8 cellular contexts compared by ENCODE assay signal in genomic region chrX:154380153-154380552, GRCh38. TPM values are rescaled to one million over a fixed set of nuclear protein-coding genes. Genes with fewer than 3 reads are reported as not detected.
DNase-seq lines count a peak whose midpoint lies in the region; ATAC-seq, FAIRE-seq and TF ChIP-seq lines count a peak whose summit lies in the region.

No MANE protein-coding gene starts in this region.

- CTCF ChIA-PET in CD4-positive, alpha-beta T cell (lab: Charles Lee), result no interaction called here
- CTCF ChIA-PET in endothelial cell of umbilical vein (lab: Charles Lee), result no interaction called here

- no peak for TF ChIP-seq POLR2A in endothelial cell of umbilical vein (IDR thresholded peaks at IDR 0.05; ENCODE audit: low read depth, low read length)

- H3K18ac ChIP-seq in neuronal stem cell (ENCODE audit: low read length), result no peak overlapping the region

- dilution Hi-C loops in endothelial cell of umbilical vein (cut with MboI; ENCODE audit: extremely low pct_ligation_motif_present, low sequenced_read_pairs), result no loop called here

- H3K4me3 ChIP-seq in OCI-LY1 (ENCODE audit: low read depth, low read length, poor library complexity, severe bottlenecking) (peak overlapping the region; percentile 90), endothelial cell of umbilical vein (replicated peaks in 1 of 3; ENCODE audit: insufficient read depth in 1 of 3, low read depth in 1 of 3, low read length in 3 of 3) (peak overlapping the region; percentile 70 to 95 (median 78)), neuronal stem cell (ENCODE audit: low read length in 2 of 2) (peak overlapping the region; percentile 86 to 95)

- no peak overlapping the region for H2AFZ ChIP-seq in OCI-LY1 (ENCODE audit: low read length)
- no peak overlapping the region for H2AFZ ChIP-seq in endothelial cell of umbilical vein (ENCODE audit: low read depth, low read length)
- H2AFZ ChIP-seq in neuronal stem cell (ENCODE audit: low read length), result no peak overlapping the region

- H2BK12ac ChIP-seq in neuronal stem cell (ENCODE audit: low read length), result no peak overlapping the region

- H3F3A ChIP-seq in OCI-LY1 (ENCODE audit: insufficient read depth, low read length), result no peaks in the 10 kb centered on the region

- no peaks in the 10 kb centered on the region for H3K9me3 ChIP-seq in CD4-positive, alpha-beta T cell (ENCODE audit: control insufficient read depth, low read length)
- H3K9me3 ChIP-seq in OCI-LY1 (ENCODE audit: low read length) (no peaks in the 10 kb centered on the region), endothelial cell of umbilical vein (replicated peaks; ENCODE audit: control insufficient read depth, insufficient read depth, low read length) (no peaks in the 10 kb centered on the region), neuronal stem cell (replicated peaks in 1 of 2; ENCODE audit: control insufficient read depth in 2 of 2, insufficient read depth in 1 of 2, low read depth in 1 of 2, low read length in 2 of 2) (no peaks in the 10 kb centered on the region)

- no peak for DNase-seq in CD4-positive, alpha-beta T cell
- DNase-seq in endothelial cell of umbilical vein (ENCODE audit: low read depth, low spot score) (no peak), neuronal stem cell (ENCODE audit: low spot score) (no peak), SKM-1 treated with dmso at 0.1 percent for 144 hours (lab: John Stamatoyannopoulos, UW; ENCODE audit: unreplicated experiment) (no peak), NCI-H69 (lab: John Stamatoyannopoulos, UW) (no peak)

- no peak overlapping the region for H3K4ac ChIP-seq in neuronal stem cell (ENCODE audit: low read length)

- no peak overlapping the region for H3K23ac ChIP-seq in neuronal stem cell (ENCODE audit: low read depth, low read length, poor library complexity)

- WGBS in neuronal stem cell (ENCODE audit: extremely low coverage in 2 of 2, insufficient read length in 2 of 2, insufficient replicate concordance in 1 of 2), 2 donors, result no CpG with 5 or more reads among the region's 13 CpGs

- no peaks in the 10 kb centered on the region for H3K79me1 ChIP-seq in neuronal stem cell (ENCODE audit: low read depth, low read length)

- H3K9me2 ChIP-seq in OCI-LY1 (ENCODE audit: low read depth, low read length), result no peaks in the 10 kb centered on the region

- H4K20me1 ChIP-seq in OCI-LY1 (ENCODE audit: insufficient read depth, low read length) (no peaks in the 10 kb centered on the region), endothelial cell of umbilical vein (replicated peaks; ENCODE audit: control insufficient read depth, extremely low read depth, insufficient read depth, low read length) (no peaks in the 10 kb centered on the region)

- H2BK120ac ChIP-seq in neuronal stem cell (ENCODE audit: low read depth, low read length), result no peak overlapping the region

- BruUV-seq in endothelial cell of umbilical vein (replicated peaks; lab: Mats Ljungman, UMichigan), result no TSS peak

- FAIRE-seq in endothelial cell of umbilical vein (lab: Jason Lieb, UNC), result peak; percentile 72

- POLR2A ChIA-PET in CD4-positive, alpha-beta T cell (lab: Charles Lee), result interaction anchor here (1.0 to 1.8 kb wide), 4 partner anchors 10 to 413 kb away, joined by 3 to 23 read pairs (median 10); partner anchors contain the start of genes HCFC1 and RPL10
- POLR2A ChIA-PET in endothelial cell of umbilical vein (lab: Charles Lee), result interaction anchor here (1.2 kb wide), 1 partner anchor 18 kb away, joined by 4 read pairs; no protein-coding TSS in a partner anchor

- no peak overlapping the region for H2BK5ac ChIP-seq in neuronal stem cell (ENCODE audit: low read length)

- no peaks in the 10 kb centered on the region for H3K9me3 Mint-ChIP-seq in CD4-positive, alpha-beta T cell

- peak overlapping the region; percentile 93 for H3K4me3 Mint-ChIP-seq in CD4-positive, alpha-beta T cell

- intact Hi-C loops in CD4-positive, alpha-beta T cell (cut with DNase I, micrococcal nuclease), result no loop called here
- intact Hi-C loops in endothelial cell of umbilical vein (cut with micrococcal nuclease), result no loop called here

- H3K79me2 ChIP-seq in OCI-LY1 (ENCODE audit: insufficient read depth, low read length), result no peaks in the 10 kb centered on the region; the same call in 1 of the 2 replicates
- H3K79me2 ChIP-seq in endothelial cell of umbilical vein (ENCODE audit: control insufficient read depth, insufficient read depth, low read length), result peaks cover 17% of the 10 kb centered on the region

- H3K36me3 ChIP-seq in OCI-LY1 (ENCODE audit: insufficient read depth, low read length) (peaks cover 8% of the 10 kb centered on the region), endothelial cell of umbilical vein (ENCODE audit: control insufficient read depth in 2 of 2, extremely low read depth in 1 of 2, insufficient read depth in 2 of 2, low read length in 2 of 2) (no peaks in the 10 kb centered on the region), neuronal stem cell (replicated peaks in 1 of 2; ENCODE audit: control insufficient read depth in 2 of 2, insufficient read depth in 2 of 2, low read length in 2 of 2) (peaks cover 0 to 22% of the 10 kb centered on the region in 2 donors)

- no peak overlapping the region for H4K91ac ChIP-seq in neuronal stem cell (ENCODE audit: low read depth, low read length, poor library complexity)

- peaks cover 37% of the 10 kb centered on the region for H3K36me3 Mint-ChIP-seq in CD4-positive, alpha-beta T cell (ENCODE audit: low read depth)

- no peak for ATAC-seq in CD4-positive, alpha-beta T cell (ENCODE audit: poor library complexity)
- ATAC-seq in GM19455 (IDR thresholded peaks at IDR 0.05; ENCODE audit: unreplicated experiment) (no peak), GM18868 (IDR thresholded peaks at IDR 0.05; ENCODE audit: unreplicated experiment) (no peak)

- H2AK5ac ChIP-seq in neuronal stem cell (ENCODE audit: low read depth, low read length), result no peak overlapping the region

- TF ChIP-seq CTCF in CD4-positive, alpha-beta T cell (IDR thresholded peaks at IDR 0.05), result no peak
- TF ChIP-seq CTCF in OCI-LY1 (IDR thresholded peaks at IDR 0.05; ENCODE audit: low read length) (no peak), endothelial cell of umbilical vein (IDR thresholded peaks at IDR 0.05; ENCODE audit: extremely low read depth in 1 of 2, insufficient read depth in 1 of 2, low read depth in 1 of 2, low read length in 2 of 2) (no peak)

- peak overlapping the region; percentile 94 for H3K27ac Mint-ChIP-seq in CD4-positive, alpha-beta T cell

- no peak overlapping the region for H4K8ac ChIP-seq in neuronal stem cell (ENCODE audit: low read depth, low read length)

- no peak overlapping the region for H2BK15ac ChIP-seq in neuronal stem cell (ENCODE audit: low read length)

- peak overlapping the region; percentile 73 for H3K4me2 ChIP-seq in OCI-LY1 (ENCODE audit: low read length)
- H3K4me2 ChIP-seq in endothelial cell of umbilical vein (ENCODE audit: insufficient read depth, low read length), result peak overlapping the region; percentile 51
- peak overlapping the region; percentile 54 for H3K4me2 ChIP-seq in neuronal stem cell (ENCODE audit: insufficient read depth, low read length, poor library complexity, severe bottlenecking)

- peaks cover 5% of the 10 kb centered on the region for H3K4me1 Mint-ChIP-seq in CD4-positive, alpha-beta T cell (ENCODE audit: low read depth)

- peaks cover 25% of the 10 kb centered on the region for H3K4me1 ChIP-seq in OCI-LY1 (ENCODE audit: insufficient read depth, low read length, severe bottlenecking)
- H3K4me1 ChIP-seq in endothelial cell of umbilical vein (ENCODE audit: control insufficient read depth, extremely low read depth, insufficient read depth, low read length), result peaks cover 6% of the 10 kb centered on the region
- H3K4me1 ChIP-seq in neuronal stem cell (ENCODE audit: control insufficient read depth in 2 of 2, insufficient read depth in 1 of 2, low read depth in 1 of 2, low read length in 2 of 2), result peaks cover 10 to 18% of the 10 kb centered on the region in 2 donors

- H3K9me1 ChIP-seq in endothelial cell of umbilical vein (replicated peaks; ENCODE audit: control insufficient read depth, extremely low read depth, insufficient read depth, low read length), result no peaks in the 10 kb centered on the region

- no peaks in the 10 kb centered on the region for H3K27me3 ChIP-seq in CD4-positive, alpha-beta T cell (ENCODE audit: control insufficient read depth, insufficient read depth, low read length)
- H3K27me3 ChIP-seq in OCI-LY1 (ENCODE audit: insufficient read depth, low read length), result no peaks in the 10 kb centered on the region
- no peaks in the 10 kb centered on the region for H3K27me3 ChIP-seq in endothelial cell of umbilical vein (ENCODE audit: control insufficient read depth in 2 of 2, insufficient read depth in 2 of 2, low read length in 2 of 2)
- H3K27me3 ChIP-seq in neuronal stem cell (ENCODE audit: control insufficient read depth in 3 of 3, insufficient read depth in 3 of 3, low read depth in 1 of 3, low read length in 3 of 3), result no peaks in the 10 kb centered on the region

- H3K27me3 Mint-ChIP-seq in CD4-positive, alpha-beta T cell, result no peaks in the 10 kb centered on the region

- H3K9ac ChIP-seq in OCI-LY1 (ENCODE audit: low read length), result peak overlapping the region; percentile 96
- H3K9ac ChIP-seq in endothelial cell of umbilical vein (replicated peaks; ENCODE audit: extremely low read depth, insufficient read depth, low read length), result peak overlapping the region; percentile 94
- no peak overlapping the region for H3K9ac ChIP-seq in neuronal stem cell (ENCODE audit: low read depth, low read length, poor library complexity)

- H3K27ac ChIP-seq in CD4-positive, alpha-beta T cell (ENCODE audit: low read depth, low read length), result peak overlapping the region; percentile 92
- H3K27ac ChIP-seq in OCI-LY1 (ENCODE audit: low read depth, low read length, poor library complexity, severe bottlenecking) (no peak overlapping the region), endothelial cell of umbilical vein (ENCODE audit: insufficient read depth, low read depth, low read length) (peak overlapping the region; percentile 87), neuronal stem cell (replicated peaks; ENCODE audit: low read length) (no peak overlapping the region)

- H3K14ac ChIP-seq in neuronal stem cell (ENCODE audit: low read length), result no peak overlapping the region

RNA-seq across cellular contexts. Expression of gene EMD, which starts 1.1 kb away (rescaled TPM):
- 100 to 1,000 TPM; 164 to 178 TPM for total RNA-seq in CD4-positive, alpha-beta T cell
- total RNA-seq in endothelial cell of umbilical vein, result 71.5 and 76.8 TPM in 2 replicates
- polyA plus RNA-seq in endothelial cell of umbilical vein, result 47.0 and 50.6 TPM in 2 replicates
- polyA plus RNA-seq in endothelial cell of umbilical vein (2011; cell fraction: cytosol; rRNA removed), result 62.3 and 65.3 TPM in 2 replicates
- polyA plus RNA-seq in endothelial cell of umbilical vein (2011; cell fraction: nucleus; rRNA removed), result 58.2 and 63.0 TPM in 2 replicates
- 69.6 and 87.5 TPM in 2 replicates for polyA plus RNA-seq in endothelial cell of umbilical vein (2012)
- polyA minus RNA-seq in endothelial cell of umbilical vein, result 34.2 and 47.7 TPM in 2 replicates
- polyA minus RNA-seq in endothelial cell of umbilical vein (2011; cell fraction: cytosol; rRNA and poly(A)+ RNA removed), result 56.5 TPM
- 14.7 and 18.9 TPM in 2 replicates for polyA minus RNA-seq in endothelial cell of umbilical vein (2011; cell fraction: nucleus; rRNA and poly(A)+ RNA removed)
- 55.3 TPM for polyA plus RNA-seq in neuronal stem cell (2013, experiment 1 of 2)
- 56.6 TPM for polyA plus RNA-seq in neuronal stem cell (2013, experiment 2 of 2)

RNA-seq across cellular contexts. Expression of gene FLNA, which starts 5.7 kb away (rescaled TPM):
- 1,000 to 10,000 TPM; 1,012 to 1,022 TPM for total RNA-seq in CD4-positive, alpha-beta T cell
- total RNA-seq in endothelial cell of umbilical vein, result 1,474 and 1,671 TPM in 2 replicates
- polyA plus RNA-seq in endothelial cell of umbilical vein, result 658 and 817 TPM in 2 replicates
- polyA plus RNA-seq in endothelial cell of umbilical vein (2011; cell fraction: cytosol; rRNA removed), result 586 and 692 TPM in 2 replicates
- 1,827 and 2,405 TPM in 2 replicates for polyA plus RNA-seq in endothelial cell of umbilical vein (2011; cell fraction: nucleus; rRNA removed)
- 942 and 1,144 TPM in 2 replicates for polyA plus RNA-seq in endothelial cell of umbilical vein (2012)
- polyA minus RNA-seq in endothelial cell of umbilical vein, result 2,274 and 2,423 TPM in 2 replicates
- 691 TPM for polyA minus RNA-seq in endothelial cell of umbilical vein (2011; cell fraction: cytosol; rRNA and poly(A)+ RNA removed)
- polyA minus RNA-seq in endothelial cell of umbilical vein (2011; cell fraction: nucleus; rRNA and poly(A)+ RNA removed), result 948 and 1,772 TPM in 2 replicates
- polyA plus RNA-seq in neuronal stem cell (2013, experiment 1 of 2), result 215 TPM
- polyA plus RNA-seq in neuronal stem cell (2013, experiment 2 of 2), result 217 TPM

RNA-seq across cellular contexts. Expression of gene RPL10, which starts 18.0 kb away (rescaled TPM):
- total RNA-seq in CD4-positive, alpha-beta T cell, result 1,000 to 10,000 TPM; 5,036 to 5,204 TPM
- 2,493 and 2,979 TPM in 2 replicates for total RNA-seq in endothelial cell of umbilical vein
- polyA plus RNA-seq in endothelial cell of umbilical vein, result 6,375 and 7,586 TPM in 2 replicates
- 8,116 and 9,197 TPM in 2 replicates for polyA plus RNA-seq in endothelial cell of umbilical vein (2011; cell fraction: cytosol; rRNA removed)
- polyA plus RNA-seq in endothelial cell of umbilical vein (2011; cell fraction: nucleus; rRNA removed), result 2,307 and 2,831 TPM in 2 replicates
- polyA plus RNA-seq in endothelial cell of umbilical vein (2012), result 3,703 and 5,650 TPM in 2 replicates
- 1,869 and 2,194 TPM in 2 replicates for polyA minus RNA-seq in endothelial cell of umbilical vein
- 1,135 TPM for polyA minus RNA-seq in endothelial cell of umbilical vein (2011; cell fraction: cytosol; rRNA and poly(A)+ RNA removed)
- 299 and 338 TPM in 2 replicates for polyA minus RNA-seq in endothelial cell of umbilical vein (2011; cell fraction: nucleus; rRNA and poly(A)+ RNA removed)
- 4,532 TPM for polyA plus RNA-seq in neuronal stem cell (2013, experiment 1 of 2)
- 4,365 TPM for polyA plus RNA-seq in neuronal stem cell (2013, experiment 2 of 2)

RNA-seq across cellular contexts. Expression of gene DNASE1L1, which starts 28.9 kb away (rescaled TPM):
- total RNA-seq in CD4-positive, alpha-beta T cell, result 10 to 100 TPM; 16.0 to 18.4 TPM
- 47.5 and 61.5 TPM in 2 replicates for total RNA-seq in endothelial cell of umbilical vein
- polyA plus RNA-seq in endothelial cell of umbilical vein, result 84.9 and 90.8 TPM in 2 replicates
- polyA plus RNA-seq in endothelial cell of umbilical vein (2011; cell fraction: cytosol; rRNA removed), result 52.3 and 57.1 TPM in 2 replicates
- 36.1 and 37.4 TPM in 2 replicates for polyA plus RNA-seq in endothelial cell of umbilical vein (2011; cell fraction: nucleus; rRNA removed)
- 109 and 110 TPM in 2 replicates for polyA plus RNA-seq in endothelial cell of umbilical vein (2012)
- polyA minus RNA-seq in endothelial cell of umbilical vein, result 49.5 and 53.4 TPM in 2 replicates
- polyA minus RNA-seq in endothelial cell of umbilical vein (2011; cell fraction: cytosol; rRNA and poly(A)+ RNA removed), result 13.8 TPM
- polyA minus RNA-seq in endothelial cell of umbilical vein (2011; cell fraction: nucleus; rRNA and poly(A)+ RNA removed), result 8.6 and 12.2 TPM in 2 replicates
- polyA plus RNA-seq in neuronal stem cell (2013, experiment 1 of 2), result 15.4 TPM
- 15.1 TPM for polyA plus RNA-seq in neuronal stem cell (2013, experiment 2 of 2)

RNA-seq across cellular contexts. Expression of gene TAFAZZIN, which starts 31.2 kb away (rescaled TPM):
- 10 to 100 TPM; 72.8 to 78.5 TPM for total RNA-seq in CD4-positive, alpha-beta T cell
- 43.4 and 46.6 TPM in 2 replicates for total RNA-seq in endothelial cell of umbilical vein
- 33.8 and 37.2 TPM in 2 replicates for polyA plus RNA-seq in endothelial cell of umbilical vein
- 16.7 and 24.8 TPM in 2 replicates for polyA plus RNA-seq in endothelial cell of umbilical vein (2011; cell fraction: cytosol; rRNA removed)
- polyA plus RNA-seq in endothelial cell of umbilical vein (2011; cell fraction: nucleus; rRNA removed), result 175 and 186 TPM in 2 replicates
- 18.7 and 22.4 TPM in 2 replicates for polyA plus RNA-seq in endothelial cell of umbilical vein (2012)
- polyA minus RNA-seq in endothelial cell of umbilical vein, result 20.5 and 27.7 TPM in 2 replicates
- 22.4 TPM for polyA minus RNA-seq in endothelial cell of umbilical vein (2011; cell fraction: cytosol; rRNA and poly(A)+ RNA removed)
- polyA minus RNA-seq in endothelial cell of umbilical vein (2011; cell fraction: nucleus; rRNA and poly(A)+ RNA removed), result 28.5 and 35.5 TPM in 2 replicates
- polyA plus RNA-seq in neuronal stem cell (2013, experiment 1 of 2), result 26.7 TPM
- polyA plus RNA-seq in neuronal stem cell (2013, experiment 2 of 2), result 28.2 TPM

Comparison
In these comparisons a context has a peak if more than half of its experiments do, and no peak if none do; other contexts are left out.
1. H3K27ac ChIP-seq: peak in CD4-positive, alpha-beta T cell (single experiment) and endothelial cell of umbilical vein (single experiment); none in OCI-LY1 (single experiment) and neuronal stem cell (single experiment).
2. Peak in every context shown above with its lines, with median percentiles within 50 percentile points of each other: H3K4me2 ChIP-seq and H3K4me3 ChIP-seq.